ENCODE assay signal across 28 cellular contexts in the genomic region with DNA sequence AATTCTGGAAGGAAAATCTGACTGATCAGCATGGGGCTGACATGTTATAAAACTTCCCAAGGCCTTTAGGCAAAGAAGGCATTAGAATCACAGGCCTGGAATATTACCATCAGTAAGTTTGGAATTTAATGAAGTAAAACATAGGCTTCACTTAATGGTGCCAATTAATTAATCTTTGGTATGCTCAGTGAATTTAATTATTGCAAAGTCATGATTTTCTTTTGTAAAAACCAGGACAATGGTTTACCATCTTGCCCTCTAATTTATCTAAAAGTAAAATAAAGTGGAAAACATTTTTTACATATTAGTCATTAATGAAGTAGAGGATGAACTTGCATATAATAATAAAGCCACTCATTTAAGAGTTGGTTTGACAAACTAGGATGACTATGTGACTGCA.
"Had no signal": no experiment of that assay in that cellular context is flagged by ENCODE, and none has a peak within 500 bp of the region (broad histone marks: within the 10 kb centered on the region; RNA-seq: fewer than 3 reads in every experiment).

No MANE protein-coding gene starts in this region.

- H3K27ac ChIP-seq: neural progenitor cell, ovary, parathyroid adenoma, psoas muscle, skin epidermis, spleen, suprapubic skin, testis, tibial artery, transverse colon, upper lobe of right lung, uterus had no signal

- H3K36me3 ChIP-seq: neural progenitor cell, ovary, spleen, suprapubic skin, tibial artery, transverse colon, upper lobe of right lung, uterus had no signal

- H3K9me3 ChIP-seq: ovary, psoas muscle, spleen, suprapubic skin, testis, tibial artery, transverse colon, upper lobe of right lung, uterus had no signal

- H3K4me1 ChIP-seq: parathyroid adenoma, psoas muscle, spleen, suprapubic skin, testis, tibial artery, transverse colon, upper lobe of right lung, uterus had no signal

- H3K9ac ChIP-seq: neural progenitor cell, parathyroid adenoma had no signal

- DNase-seq: natural killer cell; occipital lobe; ovary; posterior cingulate gyrus; psoas muscle; right cardiac atrium; spleen; stimulated activated CD4-positive, alpha-beta T cell treated with anti-CD3 and anti-CD28 coated beads, Interleukin-12 subunit alpha, Interleukin-12 subunit beta, amount 100 ng/mL, for 4 hours; stimulated activated CD4-positive, alpha-beta T cell treated with anti-CD3 and anti-CD28 coated beads, Interleukin-1b, Interleukin-23, amount 100 ng/mL, for 48 hours; stimulated activated CD4-positive, alpha-beta T cell treated with anti-CD3 and anti-CD28 coated beads, Interleukin-4, amount 100 ng/mL, for 1 hour; stimulated activated CD4-positive, alpha-beta T cell treated with anti-CD3 and anti-CD28 coated beads, Interleukin-4, amount 100 ng/mL, for 4 hours; stimulated activated CD8-positive, alpha-beta memory T cell treated with anti-CD3 and anti-CD28 coated beads, Interleukin-4, amount 100 ng/mL, for 48 hours; stimulated activated naive CD4-positive, alpha-beta T cell; stimulated activated naive CD8-positive, alpha-beta T cell treated with anti-CD3 and anti-CD28 coated beads, Interleukin-15, amount 100 ng/mL, for 72 hours; stimulated activated naive CD8-positive, alpha-beta T cell treated with anti-CD3 and anti-CD28 coated beads, Interleukin-15, Interleukin-2, amounts not matched to agents 100 U/mL and 50 U/mL, for 24 hours; substantia nigra; testis; tibial artery; transverse colon; upper lobe of right lung; uterus had no signal

- H3K79me2 ChIP-seq: parathyroid adenoma had no signal

- H2AFZ ChIP-seq: parathyroid adenoma had no signal

- H3K27me3 ChIP-seq: neural progenitor cell, ovary, suprapubic skin, testis, tibial artery, transverse colon, upper lobe of right lung, uterus had no signal

- H3K4me2 ChIP-seq: neural progenitor cell, smooth muscle cell had no signal

- ATAC-seq: natural killer cell; psoas muscle; right cardiac atrium; sciatic nerve; stimulated activated memory B cell treated with anti-CD40 and anti-IgM and Interleukin-4, amounts not matched to agents 10 μg/mL and 1 μg/mL and 100 μg/mL, for 72 hours; stimulated activated naive CD8-positive, alpha-beta T cell treated with anti-CD3 and anti-CD28 coated beads, Interleukin-15, amount 100 ng/mL, for 72 hours; stimulated activated naive CD8-positive, alpha-beta T cell treated with anti-CD3 and anti-CD28 coated beads, Interleukin-15, Interleukin-2, amounts not matched to agents 100 U/mL and 50 U/mL, for 24 hours; upper lobe of right lung had no signal

- H3K4me3 ChIP-seq: neural progenitor cell, ovary, psoas muscle, skin epidermis, smooth muscle cell, spleen, suprapubic skin, testis, tibial artery, transverse colon, upper lobe of right lung, uterus had no signal
